In the genomic region with DNA sequence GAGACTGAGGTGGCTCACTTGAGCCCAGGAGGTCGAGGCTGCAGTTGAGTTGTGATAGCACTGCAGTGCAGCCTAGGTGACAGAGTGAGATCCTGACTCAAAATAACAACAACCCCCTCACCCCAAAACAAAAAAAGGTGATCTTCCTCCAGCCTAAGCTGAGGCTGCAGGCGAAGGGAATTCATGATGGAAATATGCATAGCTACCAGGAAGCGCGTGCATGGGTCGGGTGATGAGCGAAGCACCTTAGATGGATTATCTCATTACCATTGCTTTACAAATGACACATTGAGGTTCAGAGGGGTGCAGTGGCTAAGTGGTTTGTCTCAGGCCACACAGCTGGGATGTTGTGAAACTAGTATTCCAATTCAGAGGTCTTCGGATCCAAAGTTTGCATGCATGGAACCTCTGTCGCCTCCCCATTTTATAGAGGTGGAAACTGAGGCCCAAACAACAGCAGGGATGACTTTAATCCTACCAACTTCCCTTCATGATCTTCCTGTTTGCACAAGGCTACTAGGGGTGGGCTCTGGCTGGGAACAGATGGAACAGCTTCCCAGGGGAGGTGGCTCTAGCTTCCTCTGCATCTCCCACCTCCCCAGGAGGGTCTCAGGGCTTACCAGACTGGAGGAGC, we compare ENCODE assay signal across 24 cellular contexts. TPM values are rescaled to one million over a fixed set of nuclear protein-coding genes. Genes with fewer than 3 reads are reported as not detected.
"Had no signal": no experiment of that assay in that cellular context is flagged by ENCODE, and none has a peak within 500 bp of the region (broad histone marks: within the 10 kb centered on the region; RNA-seq: fewer than 3 reads in every experiment).

No MANE protein-coding gene starts in this region.

- H3K27ac Mint-ChIP-seq: activated naive CD8-positive, alpha-beta T cell; T-helper 17 cell had no signal

- H3K4me3 ChIP-seq: mucosa of descending colon, upper lobe of right lung had no signal

- H3K9ac ChIP-seq: parathyroid adenoma had no signal

- H3K36me3 ChIP-seq: neutrophil, upper lobe of right lung had no signal

- H2AFZ ChIP-seq: parathyroid adenoma had no signal

- H3K9me3 Mint-ChIP-seq: naive B cell had no signal

- H3K4me3 Mint-ChIP-seq: activated naive CD8-positive, alpha-beta T cell; T-helper 17 cell had no signal

- H3K79me2 ChIP-seq: parathyroid adenoma had no signal

- H3K36me3 Mint-ChIP-seq: activated naive CD8-positive, alpha-beta T cell; naive B cell had no signal

- H3K4me1 ChIP-seq: parathyroid adenoma had no signal

- H3K27ac ChIP-seq: epithelial cell of prostate, neutrophil, parathyroid adenoma, upper lobe of right lung, VCaP had no signal

- DNase-seq: activated CD4-positive, alpha-beta T cell treated with anti-CD3 and anti-CD28 coated beads for 1 hour; activated CD8-positive, alpha-beta memory T cell treated with anti-CD3 and anti-CD28 coated beads for 24 hours; activated CD8-positive, alpha-beta memory T cell treated with anti-CD3 and anti-CD28 coated beads, Interleukin-2, amount 50 U/mL, for 48 hours; activated effector memory CD4-positive, alpha-beta T cell treated with anti-CD3 and anti-CD28 coated beads, Interleukin-2, amount 50 U/mL, for 16 hours; activated T-cell treated with anti-CD3 and anti-CD28 coated beads, Interleukin-2, amount 50 U/mL, for 48 hours; dermis blood vessel endothelial cell; effector memory CD4-positive, alpha-beta T cell; foreskin fibroblast; hippocampal formation; left cardiac atrium; mesenchymal stem cell; naive B cell; stimulated activated CD8-positive, alpha-beta memory T cell treated with anti-CD3 and anti-CD28 coated beads, Interleukin-4, amount 100 ng/mL, for 48 hours; stimulated activated naive CD4-positive, alpha-beta T cell; T-helper 17 cell had no signal

- FAIRE-seq: bronchial epithelial cell, islet of Langerhans had no signal

- H3K9me3 ChIP-seq: mucosa of descending colon, neutrophil, upper lobe of right lung had no signal

- H3K27me3 Mint-ChIP-seq: activated naive CD8-positive, alpha-beta T cell; naive B cell; T-helper 17 cell had no signal

- H3K27me3 ChIP-seq: upper lobe of right lung had no signal

- ATAC-seq: left cardiac atrium, mucosa of descending colon, T-helper 17 cell, upper lobe of right lung had no signal

RNA-seq across cellular contexts. Expression of a gene that starts 50.1 kb away (rescaled TPM):
- total RNA-seq: T-helper 17 cell had no signal
